In genomic region chr2:29397743-29398142, GRCh38 we compare ENCODE assay signal across 20 cellular contexts.
DNase-seq lines count a peak whose midpoint lies in the region; ATAC-seq and TF ChIP-seq lines count a peak whose summit lies in the region.
"Had no signal": no experiment of that assay in that cellular context is flagged by ENCODE, and none has a peak within 500 bp of the region (broad histone marks: within the 10 kb centered on the region; RNA-seq: fewer than 3 reads in every experiment).

No MANE protein-coding gene starts in this region.

- peaks cover 0 to 3% (median 0%) of the 10 kb centered on the region in 7 donors for H3K9me3 Mint-ChIP-seq in CD14-positive monocyte
- H3K9me3 Mint-ChIP-seq: CD4-positive, alpha-beta T cell had no signal

- peak; percentile 45 for DNase-seq in NCI-H1694 treated with DMSO at 0.1 percent for 48 hours (lab: John Stamatoyannopoulos, UW)
- peak; percentile 52 for DNase-seq in cerebellum (ENCODE audit: low spot score)
- peak; percentile 59 for DNase-seq in renal cortical epithelial cell (ENCODE audit: low read depth)
- DNase-seq in stimulated activated CD4-positive, alpha-beta T cell treated with anti-CD3 and anti-CD28 coated beads, Interleukin-4, amount 100 ng/mL, for 4 hours = no peak
- DNase-seq in EL = no peak
- DNase-seq in CD14-positive monocyte (ENCODE audit: low spot score) = no peak
- DNase-seq in HPDE6-E6E7 (ENCODE audit: extremely low spot score) = no peak
- DNase-seq: CD4-positive, alpha-beta T cell; COR-L47; DMS153; NCI-H1048; NCI-H1417 treated with DMSO at 0.1 percent for 48 hours; NCI-H1930; NCI-H524; NCI-H774; SIG-M5 had no signal

- H3K36me3 Mint-ChIP-seq in CD14-positive monocyte = no peaks in the 10 kb centered on the region

- no peak for ATAC-seq in SK-N-SH treated with all-trans-retinoic acid at 6 μM for 48 hours
- ATAC-seq: HepG2, K562, Panc1 had no signal

- H3K27ac Mint-ChIP-seq in CD14-positive monocyte = no peak overlapping the region
- H3K27ac Mint-ChIP-seq: CD4-positive, alpha-beta T cell had no signal

- H3K4me1 Mint-ChIP-seq in CD14-positive monocyte = no peaks in the 10 kb centered on the region

- intact Hi-C loops in CD14-positive monocyte (cut with micrococcal nuclease) = no loop called here

- H3K27me3 Mint-ChIP-seq in CD14-positive monocyte (ENCODE audit: low read depth in 3 of 3) = peaks cover 4 to 8% (median 5%) of the 10 kb centered on the region in 3 donors

- TF ChIP-seq CTCF in CD14-positive monocyte (IDR thresholded peaks at IDR 0.05) = no peak

- no peak overlapping the region for H3K4me3 Mint-ChIP-seq in CD14-positive monocyte
- H3K4me3 Mint-ChIP-seq: CD4-positive, alpha-beta T cell had no signal

TF ChIP-seq in SK-N-SH treated with all-trans-retinoic acid at 6 μM for 48 hours, 23 proteins besides CTCF, POLR2A, EP300 and RAD21:
- peak; percentile 29; the same call in 1 of the 2 replicates for TF ChIP-seq TCF4 (CRISPR knock-in tag; IDR thresholded peaks at IDR 0.05; ENCODE audit: borderline replicate concordance)
- no peak for TF ChIP-seq RARB (CRISPR knock-in tag; IDR thresholded peaks at IDR 0.05)

Comparison
In these comparisons a context has a peak if more than half of its experiments do, and no peak if none do; other contexts are left out.
1. DNase-seq: peak in NCI-H1694 treated with DMSO at 0.1 percent for 48 hours (single experiment), cerebellum (single experiment) and renal cortical epithelial cell (single experiment); none in stimulated activated CD4-positive, alpha-beta T cell treated with anti-CD3 and anti-CD28 coated beads, Interleukin-4, amount 100 ng/mL, for 4 hours (0 of 2), EL (single experiment), CD14-positive monocyte (single experiment) and HPDE6-E6E7 (single experiment).